Comparison of ENCODE assay signal across 8 cellular contexts in genomic region chr5:54229041-54229780, GRCh38.
DNase-seq lines count a peak whose midpoint lies in the region; ATAC-seq, FAIRE-seq and TF ChIP-seq lines count a peak whose summit lies in the region.

No MANE protein-coding gene starts in this region.

- FAIRE-seq in urothelium cell line (lab: Jason Lieb, UNC), result no peak

- H3K36me3 Mint-ChIP-seq in glutamatergic neuron (ENCODE audit: unreplicated experiment), result no peaks in the 10 kb centered on the region

- peaks cover 1% of the 10 kb centered on the region for H3K9me3 Mint-ChIP-seq in glutamatergic neuron (ENCODE audit: unreplicated experiment)

- no peak overlapping the region for H3K4me3 Mint-ChIP-seq in glutamatergic neuron (ENCODE audit: unreplicated experiment)

- DNase-seq in EH (ENCODE audit: low read depth) (peak; percentile 60), HT1080 (ENCODE audit: low read depth) (peak; percentile 21), SHP77 treated with DMSO at 0.1 percent for 48 hours (lab: John Stamatoyannopoulos, UW) (peak; percentile 39), glutamatergic neuron (peak; percentile 88), posterior cingulate gyrus (peak; percentile 42 to 95 (median 74)), urothelium cell line (ENCODE audit: low spot score) (peak; percentile 56)
- DNase-seq in activated gamma-delta T cell treated with anti-CD3 and anti-CD28 coated beads, Interleukin-2, amount 50 U/mL, for 16 hours (ENCODE audit: low read depth), result peak; percentile 49

- peak; percentile 82 for ATAC-seq in GM21423 (IDR thresholded peaks at IDR 0.05; ENCODE audit: unreplicated experiment)

- no peak overlapping the region for H3K27ac Mint-ChIP-seq in glutamatergic neuron (ENCODE audit: unreplicated experiment)

- peaks cover 5% of the 10 kb centered on the region for H3K4me1 Mint-ChIP-seq in glutamatergic neuron (ENCODE audit: low read depth, unreplicated experiment)

- no peaks in the 10 kb centered on the region for H3K27me3 Mint-ChIP-seq in glutamatergic neuron (ENCODE audit: unreplicated experiment)

- TF ChIP-seq CTCF in glutamatergic neuron (IDR thresholded peaks at IDR 0.05; ENCODE audit: partially characterized antibody, unreplicated experiment), result peak; percentile 97

- intact Hi-C loops in posterior cingulate gyrus (cut with DNase I), result no loop called here

Comparison
In these comparisons a context has a peak if more than half of its experiments do, and no peak if none do; other contexts are left out.
1. Peak in every context shown above with its lines: DNase-seq and ATAC-seq.
2. DNase-seq: peak in every context shown above with its lines; median percentile 88 in glutamatergic neuron; 74 in posterior cingulate gyrus; 60 in EH; 56 in urothelium cell line; 49 in activated gamma-delta T cell treated with anti-CD3 and anti-CD28 coated beads, Interleukin-2, amount 50 U/mL, for 16 hours; 39 in SHP77 treated with DMSO at 0.1 percent for 48 hours; 21 in HT1080.